Comparison of ENCODE assay signal across 12 cellular contexts in genomic region chr1:191695865-191696264, GRCh38.
DNase-seq lines count a peak whose midpoint lies in the region; ATAC-seq and TF ChIP-seq lines count a peak whose summit lies in the region.
"Had no signal": no experiment of that assay in that cellular context is flagged by ENCODE, and none has a peak within 500 bp of the region (broad histone marks: within the 10 kb centered on the region; RNA-seq: fewer than 3 reads in every experiment).

No MANE protein-coding gene starts in this region.

- H3K9me3 ChIP-seq in left ventricle myocardium inferior (replicated peaks) (peaks cover 12% of the 10 kb centered on the region), SJCRH30 (replicated peaks) (no peaks in the 10 kb centered on the region), SK-N-SH (no peaks in the 10 kb centered on the region)
- H3K9me3 ChIP-seq: sigmoid colon had no signal

- H3K9ac ChIP-seq in SK-N-SH = no peak overlapping the region

- H3K27ac Mint-ChIP-seq in activated CD4-positive, alpha-beta memory T cell treated with anti-CD3 and anti-CD28 coated beads, Interleukin-2, amount 10 ng/mL, durations not matched to agents 7 days and 5 days = no peak overlapping the region
- H3K27ac Mint-ChIP-seq: brain had no signal

- no peak for TF ChIP-seq RAD21 in SK-N-SH (IDR thresholded peaks at IDR 0.05; ENCODE audit: low read length)

- TF ChIP-seq EP300 in SK-N-SH (IDR thresholded peaks at IDR 0.05; ENCODE audit: borderline replicate concordance in 1 of 2, low read depth in 1 of 2, low read length in 1 of 2) = no peak

- H3K4me2 ChIP-seq in SK-N-SH = no peak overlapping the region

- H3K9me2 ChIP-seq in SK-N-SH = no peaks in the 10 kb centered on the region

- H3K4me3 Mint-ChIP-seq in activated CD4-positive, alpha-beta memory T cell treated with anti-CD3 and anti-CD28 coated beads, Interleukin-2, amount 10 ng/mL, durations not matched to agents 7 days and 5 days = no peak overlapping the region
- H3K4me3 Mint-ChIP-seq: brain had no signal

- no peak for TF ChIP-seq CTCF in left ventricle myocardium inferior (IDR thresholded peaks at IDR 0.05; ENCODE audit: borderline replicate concordance)
- TF ChIP-seq CTCF in SK-N-SH (IDR thresholded peaks at IDR 0.05) = no peak

- H3K4me1 ChIP-seq in left ventricle myocardium inferior (no peaks in the 10 kb centered on the region), SJCRH30 (no peaks in the 10 kb centered on the region), SK-N-SH (ENCODE audit: control insufficient read depth in 1 of 2, insufficient read depth in 2 of 2, low read depth in 1 of 2, low read length in 1 of 2) (no peaks in the 10 kb centered on the region)
- H3K4me1 ChIP-seq: sigmoid colon had no signal

- in situ Hi-C loops in KBM-7 (cut with MboI; ENCODE audit: low pct_unique_long_range_greater_than_20kb, low sequenced_read_pairs) = no loop called here

- H2AFZ ChIP-seq in SK-N-SH (ENCODE audit: low read depth) = no peak overlapping the region

- no peaks in the 10 kb centered on the region for H3K36me3 Mint-ChIP-seq in activated CD4-positive, alpha-beta memory T cell treated with anti-CD3 and anti-CD28 coated beads, Interleukin-2, amount 10 ng/mL, durations not matched to agents 7 days and 5 days (ENCODE audit: low read depth)
- H3K36me3 Mint-ChIP-seq: brain had no signal

- no peaks in the 10 kb centered on the region for H3K36me3 ChIP-seq in left ventricle myocardium inferior
- no peaks in the 10 kb centered on the region for H3K36me3 ChIP-seq in SJCRH30
- H3K36me3 ChIP-seq in SK-N-SH (replicated peaks in 1 of 2; ENCODE audit: control insufficient read depth in 1 of 2, insufficient read depth in 2 of 2, low read length in 1 of 2) = no peaks in the 10 kb centered on the region
- H3K36me3 ChIP-seq: sigmoid colon had no signal

- intact Hi-C loops in Right ventricle myocardium inferior (cut with DNase I) (no loop called here), left ventricle myocardium inferior (cut with micrococcal nuclease) (no loop called here)

- H3K27ac ChIP-seq in left ventricle myocardium inferior (replicated peaks) = no peak overlapping the region
- H3K27ac ChIP-seq in SJCRH30 = no peak overlapping the region
- no peak overlapping the region for H3K27ac ChIP-seq in SK-N-SH (ENCODE audit: low read depth in 2 of 2, low read length in 1 of 2)
- H3K27ac ChIP-seq: 22Rv1, sigmoid colon had no signal

- H3K79me2 ChIP-seq in SK-N-SH (ENCODE audit: insufficient read depth) = no peaks in the 10 kb centered on the region

- no peaks in the 10 kb centered on the region for H3K27me3 Mint-ChIP-seq in activated CD4-positive, alpha-beta memory T cell treated with anti-CD3 and anti-CD28 coated beads, Interleukin-2, amount 10 ng/mL, durations not matched to agents 7 days and 5 days
- H3K27me3 Mint-ChIP-seq: brain had no signal

- H3F3A ChIP-seq in SK-N-SH (replicated peaks; ENCODE audit: insufficient read depth) = no peaks in the 10 kb centered on the region

- ATAC-seq in Right ventricle myocardium inferior (peak; percentile 34), HG02885 (IDR thresholded peaks at IDR 0.05; ENCODE audit: poor library complexity, unreplicated experiment) (peak; percentile 86)

- CTCF ChIA-PET in activated CD4-positive, alpha-beta memory T cell treated with anti-CD3 and anti-CD28 coated beads, Interleukin-2, amount 10 ng/mL, durations not matched to agents 7 days and 5 days (lab: Charles Lee) = no interaction called here
- CTCF ChIA-PET in SK-N-SH (lab: Yijun Ruan, JAX) = no interaction called here

- peaks cover 9% of the 10 kb centered on the region for H3K9me3 Mint-ChIP-seq in activated CD4-positive, alpha-beta memory T cell treated with anti-CD3 and anti-CD28 coated beads, Interleukin-2, amount 10 ng/mL, durations not matched to agents 7 days and 5 days

- no peak overlapping the region for H3K4me3 ChIP-seq in left ventricle myocardium inferior
- H3K4me3 ChIP-seq in SJCRH30 = no peak overlapping the region
- H3K4me3 ChIP-seq in SK-N-SH (ENCODE audit: low read depth in 2 of 2, low read length in 1 of 2) = no peak overlapping the region
- H3K4me3 ChIP-seq: sigmoid colon had no signal

- POLR2A ChIA-PET in activated CD4-positive, alpha-beta memory T cell treated with anti-CD3 and anti-CD28 coated beads, Interleukin-2, amount 10 ng/mL, durations not matched to agents 7 days and 5 days (lab: Charles Lee) = no interaction called here
- POLR2A ChIA-PET in SK-N-SH (lab: Yijun Ruan, JAX) = no interaction called here

- no peak for DNase-seq in Right ventricle myocardium inferior (ENCODE audit: missing footprints)
- no peak for DNase-seq in left ventricle myocardium inferior
- peak; percentile 34 for DNase-seq in KBM-7
- DNase-seq in activated CD4-positive, alpha-beta memory T cell treated with anti-CD3 and anti-CD28 coated beads, Interleukin-2, amount 10 ng/mL, durations not matched to agents 7 days and 5 days = no peak
- no peak for DNase-seq in stimulated activated naive CD4-positive, alpha-beta T cell treated with Interleukin-2 at 50 U/mL for 16 hours (lab: John Stamatoyannopoulos, UW)
- DNase-seq in SJCRH30 = no peak
- no peak for DNase-seq in SK-N-SH
- DNase-seq: mammary epithelial cell, sigmoid colon had no signal

- peaks cover 7% of the 10 kb centered on the region for H3K4me1 Mint-ChIP-seq in activated CD4-positive, alpha-beta memory T cell treated with anti-CD3 and anti-CD28 coated beads, Interleukin-2, amount 10 ng/mL, durations not matched to agents 7 days and 5 days
- H3K4me1 Mint-ChIP-seq: brain had no signal

- H3K27me3 ChIP-seq in left ventricle myocardium inferior (ENCODE audit: low read depth) (no peaks in the 10 kb centered on the region), SJCRH30 (no peaks in the 10 kb centered on the region), SK-N-SH (ENCODE audit: insufficient read depth) (no peaks in the 10 kb centered on the region)
- H3K27me3 ChIP-seq: sigmoid colon had no signal

- WGBS in SK-N-SH (ENCODE audit: low lambda C conversion rate) = 5% methylated on average over 2 of the region's 2 CpGs

- H4K20me1 ChIP-seq in SK-N-SH (ENCODE audit: insufficient read depth) = no peaks in the 10 kb centered on the region

TF ChIP-seq in SK-N-SH, 30 proteins besides CTCF, POLR2A, EP300 and RAD21:
- TF ChIP-seq USF2 (IDR thresholded peaks at IDR 0.05; ENCODE audit: borderline replicate concordance, low read depth, low read length) = no peak
- no peak for TF ChIP-seq NFIC (IDR thresholded peaks at IDR 0.05; ENCODE audit: borderline replicate concordance)
- TF ChIP-seq, protein P1, sequence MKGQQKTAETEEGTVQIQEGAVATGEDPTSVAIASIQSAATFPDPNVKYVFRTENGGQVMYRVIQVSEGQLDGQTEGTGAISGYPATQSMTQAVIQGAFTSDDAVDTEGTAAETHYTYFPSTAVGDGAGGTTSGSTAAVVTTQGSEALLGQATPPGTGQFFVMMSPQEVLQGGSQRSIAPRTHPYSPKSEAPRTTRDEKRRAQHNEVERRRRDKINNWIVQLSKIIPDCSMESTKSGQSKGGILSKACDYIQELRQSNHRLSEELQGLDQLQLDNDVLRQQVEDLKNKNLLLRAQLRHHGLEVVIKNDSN (IDR thresholded peaks at IDR 0.05; ENCODE audit: borderline replicate concordance, low read depth) = no peak
- TF ChIP-seq GABPA (IDR thresholded peaks at IDR 0.05; ENCODE audit: low read depth) = no peak
- no peak for TF ChIP-seq IRF3 (IDR thresholded peaks at IDR 0.05; ENCODE audit: low read depth, low read length)
- TF ChIP-seq TAF1 (IDR thresholded peaks at IDR 0.05; ENCODE audit: borderline replicate concordance, low read depth, low read length) = no peak
- no peak for TF ChIP-seq TEAD4 (IDR thresholded peaks at IDR 0.05; ENCODE audit: borderline replicate concordance, insufficient read depth)
- no peak for TF ChIP-seq SMC3 (IDR thresholded peaks at IDR 0.05; ENCODE audit: low read depth, low read length)
- TF ChIP-seq GATA2 (CRISPR knock-in tag; IDR thresholded peaks at IDR 0.05) = no peak
- TF ChIP-seq RCOR1 (IDR thresholded peaks at IDR 0.05; ENCODE audit: low read length) = no peak
